Comparison of ENCODE assay signal across 1 cellular context in the genomic region with DNA sequence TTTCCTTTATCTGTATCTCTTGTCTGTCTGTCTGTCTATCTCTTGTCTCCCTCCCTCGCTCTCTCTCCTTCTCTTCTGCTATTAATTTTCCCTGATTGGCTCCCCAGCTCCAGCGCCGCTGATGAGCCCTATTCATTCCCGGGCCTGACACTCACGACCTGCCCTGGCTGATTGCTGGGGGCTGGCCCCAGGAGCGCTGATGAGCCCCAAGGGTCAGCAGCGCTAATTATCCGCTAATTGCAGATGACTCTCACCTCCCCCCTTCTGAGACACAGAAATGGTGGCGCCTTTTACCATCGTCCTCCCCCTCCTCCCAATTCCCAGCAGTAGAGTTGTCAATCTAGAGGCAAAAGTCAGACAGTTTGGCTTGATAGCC.
TF ChIP-seq lines count a peak whose summit lies in the region.

No MANE protein-coding gene starts in this region.

TF ChIP-seq in IMR-90, 13 proteins besides CTCF, POLR2A, EP300 and RAD21:
- TF ChIP-seq RFX5 (IDR thresholded peaks at IDR 0.05; ENCODE audit: low read depth, low read length) (no peak), MAFK (IDR thresholded peaks at IDR 0.05; ENCODE audit: low read depth, low read length) (no peak), MAZ (IDR thresholded peaks at IDR 0.05; ENCODE audit: borderline replicate concordance, low read depth, low read length) (no peak), MXI1 (IDR thresholded peaks at IDR 0.05; ENCODE audit: borderline replicate concordance, low read depth, low read length) (no peak), FOS (IDR thresholded peaks at IDR 0.05; ENCODE audit: low read depth, low read length) (no peak), NFE2L2 (IDR thresholded peaks at IDR 0.05; ENCODE audit: low read depth, low read length) (no peak)
- TF ChIP-seq, protein P1, sequence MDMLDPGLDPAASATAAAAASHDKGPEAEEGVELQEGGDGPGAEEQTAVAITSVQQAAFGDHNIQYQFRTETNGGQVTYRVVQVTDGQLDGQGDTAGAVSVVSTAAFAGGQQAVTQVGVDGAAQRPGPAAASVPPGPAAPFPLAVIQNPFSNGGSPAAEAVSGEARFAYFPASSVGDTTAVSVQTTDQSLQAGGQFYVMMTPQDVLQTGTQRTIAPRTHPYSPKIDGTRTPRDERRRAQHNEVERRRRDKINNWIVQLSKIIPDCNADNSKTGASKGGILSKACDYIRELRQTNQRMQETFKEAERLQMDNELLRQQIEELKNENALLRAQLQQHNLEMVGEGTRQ (IDR thresholded peaks at IDR 0.05; ENCODE audit: low read depth, low read length) = no peak
